10 cellular contexts compared by ENCODE assay signal in the genomic region with DNA sequence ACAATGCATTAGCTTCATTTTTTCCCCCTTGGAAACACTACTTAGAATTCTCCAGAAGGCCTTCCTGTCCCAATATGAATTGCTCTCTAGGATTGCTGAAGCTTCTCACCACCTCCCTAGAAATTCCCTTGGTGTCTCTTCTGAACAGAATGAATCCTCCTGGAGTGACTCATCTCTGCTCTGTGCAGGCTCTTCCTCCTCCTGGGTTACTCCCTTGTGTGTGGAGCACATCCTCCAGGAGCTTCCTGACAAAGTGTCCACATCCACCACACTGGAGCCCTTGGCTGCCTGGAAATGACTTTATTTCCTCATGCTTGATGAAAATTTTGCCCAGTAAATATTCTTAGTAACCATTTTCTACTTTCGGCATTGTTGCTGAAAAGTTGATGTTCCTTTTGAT. TPM values are rescaled to one million over a fixed set of nuclear protein-coding genes. Genes with fewer than 3 reads are reported as not detected.
DNase-seq lines count a peak whose midpoint lies in the region; ATAC-seq, FAIRE-seq and TF ChIP-seq lines count a peak whose summit lies in the region.
"Had no signal": no experiment of that assay in that cellular context is flagged by ENCODE, and none has a peak within 500 bp of the region (broad histone marks: within the 10 kb centered on the region; RNA-seq: fewer than 3 reads in every experiment).

No MANE protein-coding gene starts in this region.

- H3K27me3 ChIP-seq in heart right ventricle (no peaks in the 10 kb centered on the region), small intestine (ENCODE audit: control insufficient read depth in 2 of 2, insufficient read depth in 2 of 2, low read length in 2 of 2) (no peaks in the 10 kb centered on the region)
- H3K27me3 ChIP-seq in CD8-positive, alpha-beta memory T cell (ENCODE audit: insufficient read depth, low read length, poor library complexity, severe bottlenecking) = no peaks in the 10 kb centered on the region

- H3K9me3 ChIP-seq in heart right ventricle (peaks cover 0 to 12% (median 0%) of the 10 kb centered on the region in 11 donors), small intestine (ENCODE audit: control insufficient read depth, low read depth) (no peaks in the 10 kb centered on the region)
- H3K9me3 ChIP-seq in CD8-positive, alpha-beta memory T cell (ENCODE audit: low read length) = no peaks in the 10 kb centered on the region

- H3K4me1 ChIP-seq in heart right ventricle = peaks cover 0 to 35% (median 10%) of the 10 kb centered on the region in 9 donors
- no peaks in the 10 kb centered on the region for H3K4me1 ChIP-seq in small intestine (ENCODE audit: control insufficient read depth in 2 of 2, insufficient read depth in 1 of 2, low read depth in 1 of 2, low read length in 1 of 2)
- H3K4me1 ChIP-seq in CD8-positive, alpha-beta memory T cell (ENCODE audit: insufficient read depth, low read length) = no peaks in the 10 kb centered on the region

- FAIRE-seq in small intestine (lab: Jason Lieb, UNC) = no peak

- H3K36me3 ChIP-seq in heart right ventricle (peaks cover 0 to 30% (median 0%) of the 10 kb centered on the region in 9 donors), small intestine (ENCODE audit: control insufficient read depth in 2 of 2, insufficient read depth in 2 of 2, low read length in 2 of 2) (peaks cover 0 to 8% of the 10 kb centered on the region in 2 donors)
- no peaks in the 10 kb centered on the region for H3K36me3 ChIP-seq in CD8-positive, alpha-beta memory T cell (ENCODE audit: insufficient read depth, low read length)

- ATAC-seq in heart right ventricle = peak; percentile 67 to 95 (median 82)
- no peak for ATAC-seq in HG03342 (IDR thresholded peaks at IDR 0.05; ENCODE audit: unreplicated experiment)

- POLR2A ChIA-PET in HEK293T (lab: Yijun Ruan, JAX) = no interaction called here
- POLR2A ChIA-PET in CD8-positive, alpha-beta memory T cell (lab: Charles Lee) = no interaction called here

- H3K27ac Mint-ChIP-seq in CD8-positive, alpha-beta memory T cell = no peak overlapping the region
- H3K27ac Mint-ChIP-seq: activated CD4-positive, alpha-beta T cell treated with anti-CD3 and anti-CD28 coated beads, Interleukin-2, amount 10 ng/mL, durations not matched to agents 7 days and 5 days had no signal

- H3K27ac ChIP-seq in heart right ventricle (peak overlapping the region in 8 of 10 donors; percentile 16 to 55 (median 41)), small intestine (ENCODE audit: low read depth in 1 of 2, low read length in 1 of 2) (no peak overlapping the region)
- H3K27ac ChIP-seq in CD8-positive, alpha-beta memory T cell (ENCODE audit: low read depth, low read length) = no peak overlapping the region

- DNase-seq in GM04504 (ENCODE audit: low read depth) (peak; percentile 77), SW 1271 (lab: John Stamatoyannopoulos, UW) (peak; percentile 66 to 76), heart right ventricle (peak in 1 of 2 donors; percentile 26), small intestine (peak; percentile 10), HEK293T (ENCODE audit: extremely low spot score) (no peak), OCI-M1 (lab: John Stamatoyannopoulos, UW) (no peak)
- no peak for DNase-seq in CD8-positive, alpha-beta memory T cell
- DNase-seq: activated CD4-positive, alpha-beta T cell treated with anti-CD3 and anti-CD28 coated beads, Interleukin-2, amount 10 ng/mL, durations not matched to agents 7 days and 5 days; NCI-H1048 had no signal

- CTCF ChIA-PET in HEK293T (lab: Yijun Ruan, JAX) = interaction anchor here (0.7 kb wide), 1 partner anchor 13 kb away, joined by 6 read pairs; no protein-coding TSS in a partner anchor
- CTCF ChIA-PET in CD8-positive, alpha-beta memory T cell (lab: Charles Lee) = no interaction called here

- intact Hi-C loops in heart right ventricle (cut with DNase I) = no loop called here

- peaks cover 5 to 56% (median 22%) of the 10 kb centered on the region in 3 donors for H3K36me3 Mint-ChIP-seq in CD8-positive, alpha-beta memory T cell

- peaks cover 9 to 23% (median 15%) of the 10 kb centered on the region in 3 donors for H3K4me1 Mint-ChIP-seq in CD8-positive, alpha-beta memory T cell

- H3K27me3 Mint-ChIP-seq in CD8-positive, alpha-beta memory T cell = no peaks in the 10 kb centered on the region
- H3K27me3 Mint-ChIP-seq: activated CD4-positive, alpha-beta T cell treated with anti-CD3 and anti-CD28 coated beads, Interleukin-2, amount 10 ng/mL, durations not matched to agents 7 days and 5 days had no signal

- no peak for TF ChIP-seq CTCF in heart right ventricle (IDR thresholded peaks at IDR 0.05)

- H3K9me3 Mint-ChIP-seq in CD8-positive, alpha-beta memory T cell = no peaks in the 10 kb centered on the region
- H3K9me3 Mint-ChIP-seq: activated CD4-positive, alpha-beta T cell treated with anti-CD3 and anti-CD28 coated beads, Interleukin-2, amount 10 ng/mL, durations not matched to agents 7 days and 5 days had no signal

- 61 to 78% methylated on average over 1 of the region's 1 CpG for WGBS in heart right ventricle, 2 donors
- WGBS in small intestine, 3 donors = 83 to 100% (median 93%) methylated on average over 1 of the region's 1 CpG

- H3K4me3 Mint-ChIP-seq in CD8-positive, alpha-beta memory T cell = no peak overlapping the region
- H3K4me3 Mint-ChIP-seq: activated CD4-positive, alpha-beta T cell treated with anti-CD3 and anti-CD28 coated beads, Interleukin-2, amount 10 ng/mL, durations not matched to agents 7 days and 5 days had no signal

- H3K4me3 ChIP-seq in heart right ventricle = no peak overlapping the region
- no peak overlapping the region for H3K4me3 ChIP-seq in small intestine (ENCODE audit: low read depth in 1 of 2, low read length in 2 of 2)
- no peak overlapping the region for H3K4me3 ChIP-seq in CD8-positive, alpha-beta memory T cell (ENCODE audit: low read length)

TF ChIP-seq in HEK293T, 16 proteins besides CTCF, POLR2A, EP300 and RAD21:
- no peak for TF ChIP-seq CTBP1 (IDR thresholded peaks at IDR 0.05; ENCODE audit: borderline replicate concordance)
- no peak for TF ChIP-seq FOXA1 (IDR thresholded peaks at IDR 0.05)
- TF ChIP-seq SUZ12 (IDR thresholded peaks at IDR 0.05) = no peak
- no peak for TF ChIP-seq FOXM1 (IDR thresholded peaks at IDR 0.05; ENCODE audit: borderline replicate concordance)
- no peak for TF ChIP-seq FOXK2 (IDR thresholded peaks at IDR 0.05)
- TF ChIP-seq L3MBTL2 (conservative IDR thresholded peaks at IDR 0.05) = no peak
- no peak for TF ChIP-seq PKNOX1 (IDR thresholded peaks at IDR 0.05)
- TF ChIP-seq ZNF384 (IDR thresholded peaks at IDR 0.05) = no peak
- no peak for TF ChIP-seq TARDBP (IDR thresholded peaks at IDR 0.05)
- no peak for TF ChIP-seq NFRKB (IDR thresholded peaks at IDR 0.05)

RNA-seq across cellular contexts. Expression of gene DTNBP1, which starts 54.4 kb away (rescaled TPM):
- total RNA-seq in heart right ventricle = 10 to 100 TPM; 14.6 to 27.5 (median 19.1) TPM
- polyA plus RNA-seq in heart right ventricle (10 to 100 TPM in 1 of 2 donors, 1 to 10 TPM in 1; 5.0 to 16.8 TPM), small intestine (10 to 100 TPM; 12.7 to 20.4 (median 17.0) TPM)
- 10 to 100 TPM; 14.6 to 15.5 TPM for total RNA-seq in CD8-positive, alpha-beta memory T cell
- polyA plus RNA-seq in CD8-positive, alpha-beta memory T cell = 37.3 TPM

Comparison
In these comparisons a context has a peak if more than half of its experiments do, and no peak if none do; other contexts are left out.
1. DNase-seq: peak in GM04504 (single experiment), SW 1271 (2 of 2) and small intestine (single experiment); none in HEK293T (single experiment), OCI-M1 (single experiment) and CD8-positive, alpha-beta memory T cell (0 of 5).
2. H3K27ac ChIP-seq: peak in heart right ventricle (8 of 10); none in small intestine (0 of 2) and CD8-positive, alpha-beta memory T cell (single experiment).